Comparison of ENCODE assay signal across 1 cellular context in the genomic region with DNA sequence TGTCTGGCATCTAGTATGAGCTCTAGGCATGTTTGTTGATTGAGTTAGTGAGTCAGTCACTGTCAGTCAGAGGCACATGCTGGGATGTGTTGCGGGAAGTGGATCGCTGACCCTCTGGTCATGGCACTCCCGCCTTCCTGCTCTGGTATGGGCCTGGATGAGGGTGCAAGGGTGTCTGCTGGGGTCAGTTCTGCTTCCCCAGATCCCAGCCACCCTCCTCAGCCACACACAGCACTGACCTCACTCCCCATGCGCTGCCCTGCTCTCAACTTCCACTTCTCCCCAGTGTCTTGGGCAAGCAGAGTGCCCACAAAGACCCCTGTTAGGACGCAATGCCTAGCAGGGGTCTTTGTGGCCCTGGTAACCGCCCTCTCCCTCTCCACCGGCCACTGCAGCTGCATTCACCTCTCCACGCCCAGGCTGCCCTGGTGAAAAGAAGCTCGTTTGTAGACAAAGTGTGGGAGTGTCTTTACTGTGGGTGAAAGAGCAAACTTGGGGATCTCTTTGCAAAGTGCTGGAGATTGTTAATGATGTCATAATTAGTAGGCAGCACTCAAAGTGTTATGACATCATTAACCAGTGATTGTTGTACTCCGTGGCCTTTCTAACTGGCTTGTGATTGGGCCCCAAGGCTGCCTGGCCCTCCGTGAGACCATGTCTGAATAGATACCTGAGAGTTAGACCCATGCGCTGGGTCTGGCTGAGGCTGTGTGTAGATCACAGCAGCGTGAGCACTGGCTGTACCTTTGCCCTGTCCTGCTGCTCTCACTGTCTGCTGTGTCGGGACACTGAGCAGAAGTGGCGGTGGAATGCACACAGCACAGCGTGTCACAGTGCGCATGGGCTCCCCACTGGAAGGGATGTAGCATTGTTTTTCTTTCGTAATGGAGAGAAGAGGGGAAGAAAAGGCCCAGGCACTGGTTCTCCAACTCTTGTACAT.
TF ChIP-seq lines count a peak whose summit lies in the region.

No MANE protein-coding gene starts in this region.

TF ChIP-seq in H1, 55 proteins besides CTCF, POLR2A, EP300 and RAD21:
- TF ChIP-seq, protein P1, sequence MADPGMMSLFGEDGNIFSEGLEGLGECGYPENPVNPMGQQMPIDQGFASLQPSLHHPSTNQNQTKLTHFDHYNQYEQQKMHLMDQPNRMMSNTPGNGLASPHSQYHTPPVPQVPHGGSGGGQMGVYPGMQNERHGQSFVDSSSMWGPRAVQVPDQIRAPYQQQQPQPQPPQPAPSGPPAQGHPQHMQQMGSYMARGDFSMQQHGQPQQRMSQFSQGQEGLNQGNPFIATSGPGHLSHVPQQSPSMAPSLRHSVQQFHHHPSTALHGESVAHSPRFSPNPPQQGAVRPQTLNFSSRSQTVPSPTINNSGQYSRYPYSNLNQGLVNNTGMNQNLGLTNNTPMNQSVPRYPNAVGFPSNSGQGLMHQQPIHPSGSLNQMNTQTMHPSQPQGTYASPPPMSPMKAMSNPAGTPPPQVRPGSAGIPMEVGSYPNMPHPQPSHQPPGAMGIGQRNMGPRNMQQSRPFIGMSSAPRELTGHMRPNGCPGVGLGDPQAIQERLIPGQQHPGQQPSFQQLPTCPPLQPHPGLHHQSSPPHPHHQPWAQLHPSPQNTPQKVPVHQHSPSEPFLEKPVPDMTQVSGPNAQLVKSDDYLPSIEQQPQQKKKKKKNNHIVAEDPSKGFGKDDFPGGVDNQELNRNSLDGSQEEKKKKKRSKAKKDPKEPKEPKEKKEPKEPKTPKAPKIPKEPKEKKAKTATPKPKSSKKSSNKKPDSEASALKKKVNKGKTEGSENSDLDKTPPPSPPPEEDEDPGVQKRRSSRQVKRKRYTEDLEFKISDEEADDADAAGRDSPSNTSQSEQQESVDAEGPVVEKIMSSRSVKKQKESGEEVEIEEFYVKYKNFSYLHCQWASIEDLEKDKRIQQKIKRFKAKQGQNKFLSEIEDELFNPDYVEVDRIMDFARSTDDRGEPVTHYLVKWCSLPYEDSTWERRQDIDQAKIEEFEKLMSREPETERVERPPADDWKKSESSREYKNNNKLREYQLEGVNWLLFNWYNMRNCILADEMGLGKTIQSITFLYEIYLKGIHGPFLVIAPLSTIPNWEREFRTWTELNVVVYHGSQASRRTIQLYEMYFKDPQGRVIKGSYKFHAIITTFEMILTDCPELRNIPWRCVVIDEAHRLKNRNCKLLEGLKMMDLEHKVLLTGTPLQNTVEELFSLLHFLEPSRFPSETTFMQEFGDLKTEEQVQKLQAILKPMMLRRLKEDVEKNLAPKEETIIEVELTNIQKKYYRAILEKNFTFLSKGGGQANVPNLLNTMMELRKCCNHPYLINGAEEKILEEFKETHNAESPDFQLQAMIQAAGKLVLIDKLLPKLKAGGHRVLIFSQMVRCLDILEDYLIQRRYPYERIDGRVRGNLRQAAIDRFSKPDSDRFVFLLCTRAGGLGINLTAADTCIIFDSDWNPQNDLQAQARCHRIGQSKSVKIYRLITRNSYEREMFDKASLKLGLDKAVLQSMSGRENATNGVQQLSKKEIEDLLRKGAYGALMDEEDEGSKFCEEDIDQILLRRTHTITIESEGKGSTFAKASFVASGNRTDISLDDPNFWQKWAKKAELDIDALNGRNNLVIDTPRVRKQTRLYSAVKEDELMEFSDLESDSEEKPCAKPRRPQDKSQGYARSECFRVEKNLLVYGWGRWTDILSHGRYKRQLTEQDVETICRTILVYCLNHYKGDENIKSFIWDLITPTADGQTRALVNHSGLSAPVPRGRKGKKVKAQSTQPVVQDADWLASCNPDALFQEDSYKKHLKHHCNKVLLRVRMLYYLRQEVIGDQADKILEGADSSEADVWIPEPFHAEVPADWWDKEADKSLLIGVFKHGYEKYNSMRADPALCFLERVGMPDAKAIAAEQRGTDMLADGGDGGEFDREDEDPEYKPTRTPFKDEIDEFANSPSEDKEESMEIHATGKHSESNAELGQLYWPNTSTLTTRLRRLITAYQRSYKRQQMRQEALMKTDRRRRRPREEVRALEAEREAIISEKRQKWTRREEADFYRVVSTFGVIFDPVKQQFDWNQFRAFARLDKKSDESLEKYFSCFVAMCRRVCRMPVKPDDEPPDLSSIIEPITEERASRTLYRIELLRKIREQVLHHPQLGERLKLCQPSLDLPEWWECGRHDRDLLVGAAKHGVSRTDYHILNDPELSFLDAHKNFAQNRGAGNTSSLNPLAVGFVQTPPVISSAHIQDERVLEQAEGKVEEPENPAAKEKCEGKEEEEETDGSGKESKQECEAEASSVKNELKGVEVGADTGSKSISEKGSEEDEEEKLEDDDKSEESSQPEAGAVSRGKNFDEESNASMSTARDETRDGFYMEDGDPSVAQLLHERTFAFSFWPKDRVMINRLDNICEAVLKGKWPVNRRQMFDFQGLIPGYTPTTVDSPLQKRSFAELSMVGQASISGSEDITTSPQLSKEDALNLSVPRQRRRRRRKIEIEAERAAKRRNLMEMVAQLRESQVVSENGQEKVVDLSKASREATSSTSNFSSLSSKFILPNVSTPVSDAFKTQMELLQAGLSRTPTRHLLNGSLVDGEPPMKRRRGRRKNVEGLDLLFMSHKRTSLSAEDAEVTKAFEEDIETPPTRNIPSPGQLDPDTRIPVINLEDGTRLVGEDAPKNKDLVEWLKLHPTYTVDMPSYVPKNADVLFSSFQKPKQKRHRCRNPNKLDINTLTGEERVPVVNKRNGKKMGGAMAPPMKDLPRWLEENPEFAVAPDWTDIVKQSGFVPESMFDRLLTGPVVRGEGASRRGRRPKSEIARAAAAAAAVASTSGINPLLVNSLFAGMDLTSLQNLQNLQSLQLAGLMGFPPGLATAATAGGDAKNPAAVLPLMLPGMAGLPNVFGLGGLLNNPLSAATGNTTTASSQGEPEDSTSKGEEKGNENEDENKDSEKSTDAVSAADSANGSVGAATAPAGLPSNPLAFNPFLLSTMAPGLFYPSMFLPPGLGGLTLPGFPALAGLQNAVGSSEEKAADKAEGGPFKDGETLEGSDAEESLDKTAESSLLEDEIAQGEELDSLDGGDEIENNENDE (IDR thresholded peaks at IDR 0.05; ENCODE audit: insufficient replicate concordance, low read length) = no peak
- TF ChIP-seq TCF12 (IDR thresholded peaks at IDR 0.05; ENCODE audit: low read depth, low read length) (no peak), BACH1 (IDR thresholded peaks at IDR 0.05; ENCODE audit: low read length) (no peak), FOSL1 (IDR thresholded peaks at IDR 0.05; ENCODE audit: insufficient read depth, low read depth, low read length) (no peak), SP1 (IDR thresholded peaks at IDR 0.05; ENCODE audit: low read depth, low read length) (no peak), SAP30 (IDR thresholded peaks at IDR 0.05; ENCODE audit: insufficient read depth, insufficient replicate concordance, low read length) (no peak), POU5F1 (IDR thresholded peaks at IDR 0.05; ENCODE audit: low read depth, low read length) (no peak), ZNF274 (IDR thresholded peaks at IDR 0.05; ENCODE audit: borderline replicate concordance, extremely low read depth, low read length) (no peak), CBX8 (IDR thresholded peaks at IDR 0.05; ENCODE audit: borderline replicate concordance, low read depth, low read length) (no peak), EZH2 (IDR thresholded peaks at IDR 0.05; ENCODE audit: low read depth, low read length, severe bottlenecking) (no peak), HDAC2 (IDR thresholded peaks at IDR 0.05; ENCODE audit: borderline replicate concordance in 1 of 2, low read depth in 2 of 2, low read length in 2 of 2) (no peak), SP2 (IDR thresholded peaks at IDR 0.05; ENCODE audit: low read length) (no peak), RNF2 (IDR thresholded peaks at IDR 0.05; ENCODE audit: borderline replicate concordance, low read depth, low read length, missing control alignments, poor library complexity, severe bottlenecking) (no peak), SIN3A (conservative IDR thresholded peaks at IDR 0.05 in 1 of 2, IDR thresholded peaks at IDR 0.05 in 1 of 2; ENCODE audit: low read depth in 1 of 2, low read length in 2 of 2) (no peak), NANOG (IDR thresholded peaks at IDR 0.05; ENCODE audit: insufficient read depth, low read depth, low read length, poor library complexity, severe bottlenecking) (no peak), ASH2L (IDR thresholded peaks at IDR 0.05; ENCODE audit: low read length) (no peak), RFX5 (IDR thresholded peaks at IDR 0.05; ENCODE audit: borderline replicate concordance, low read depth, low read length) (no peak), EGR1 (IDR thresholded peaks at IDR 0.05; ENCODE audit: borderline replicate concordance, low read depth, low read length) (no peak), GABPA (IDR thresholded peaks at IDR 0.05; ENCODE audit: borderline replicate concordance, insufficient read depth, low read length) (no peak)
- TF ChIP-seq, protein P2, sequence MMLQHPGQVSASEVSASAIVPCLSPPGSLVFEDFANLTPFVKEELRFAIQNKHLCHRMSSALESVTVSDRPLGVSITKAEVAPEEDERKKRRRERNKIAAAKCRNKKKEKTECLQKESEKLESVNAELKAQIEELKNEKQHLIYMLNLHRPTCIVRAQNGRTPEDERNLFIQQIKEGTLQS (IDR thresholded peaks at IDR 0.05; ENCODE audit: insufficient read depth, low read depth, low read length) = no peak
